Comparison of ENCODE assay signal across 1 cellular context in the genomic region with DNA sequence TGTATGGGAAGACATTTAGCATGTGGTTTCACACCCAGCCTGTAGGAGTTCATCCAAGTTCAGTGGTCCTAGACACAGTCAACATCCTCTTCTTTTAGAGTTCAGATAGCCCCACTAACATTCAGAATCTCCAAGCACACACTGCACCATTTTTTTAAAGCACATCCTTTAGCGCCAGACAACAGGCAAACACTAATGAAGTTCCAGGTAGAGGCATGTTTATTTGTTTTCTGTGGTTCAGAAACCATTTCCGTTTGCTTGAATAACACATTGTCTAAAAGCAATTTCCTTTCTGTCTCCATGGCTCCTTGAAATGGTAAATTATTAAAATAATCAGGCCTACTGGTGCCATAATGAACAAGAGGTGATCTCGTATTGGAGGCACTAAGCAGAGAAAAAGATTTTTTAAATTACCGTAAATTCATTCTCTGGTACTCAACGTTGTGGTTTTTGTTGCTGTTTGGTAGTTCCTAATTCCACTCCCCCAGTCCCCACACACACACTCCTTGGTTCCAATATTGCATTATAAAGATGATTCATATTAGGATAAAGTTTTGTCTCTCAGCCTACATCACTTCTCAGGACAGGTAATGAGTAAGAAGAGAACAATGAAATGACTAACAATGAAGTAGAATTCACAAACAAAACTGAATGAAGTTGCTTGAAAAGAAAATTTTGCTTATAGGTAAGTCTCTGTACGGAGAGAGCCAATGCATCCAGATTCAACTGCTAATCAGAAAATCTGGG.
TF ChIP-seq lines count a peak whose summit lies in the region.

No MANE protein-coding gene starts in this region.

TF ChIP-seq in IMR-90, 13 proteins besides CTCF, POLR2A, EP300 and RAD21:
- TF ChIP-seq RFX5 (IDR thresholded peaks at IDR 0.05; ENCODE audit: low read depth, low read length) (no peak), MAFK (IDR thresholded peaks at IDR 0.05; ENCODE audit: low read depth, low read length) (no peak), MXI1 (IDR thresholded peaks at IDR 0.05; ENCODE audit: borderline replicate concordance, low read depth, low read length) (no peak), FOS (IDR thresholded peaks at IDR 0.05; ENCODE audit: low read depth, low read length) (no peak), CEBPB (IDR thresholded peaks at IDR 0.05; ENCODE audit: low read depth, low read length) (no peak), BHLHE40 (IDR thresholded peaks at IDR 0.05; ENCODE audit: low read depth, low read length) (no peak), MAZ (IDR thresholded peaks at IDR 0.05; ENCODE audit: borderline replicate concordance, low read depth, low read length) (no peak), SMC3 (IDR thresholded peaks at IDR 0.05; ENCODE audit: low read depth, low read length) (no peak), CHD1 (IDR thresholded peaks at IDR 0.05; ENCODE audit: low read depth, low read length) (no peak), RCOR1 (IDR thresholded peaks at IDR 0.05; ENCODE audit: insufficient replicate concordance, low read length) (no peak), NFE2L2 (IDR thresholded peaks at IDR 0.05; ENCODE audit: low read depth, low read length) (no peak)
- TF ChIP-seq, protein P1, sequence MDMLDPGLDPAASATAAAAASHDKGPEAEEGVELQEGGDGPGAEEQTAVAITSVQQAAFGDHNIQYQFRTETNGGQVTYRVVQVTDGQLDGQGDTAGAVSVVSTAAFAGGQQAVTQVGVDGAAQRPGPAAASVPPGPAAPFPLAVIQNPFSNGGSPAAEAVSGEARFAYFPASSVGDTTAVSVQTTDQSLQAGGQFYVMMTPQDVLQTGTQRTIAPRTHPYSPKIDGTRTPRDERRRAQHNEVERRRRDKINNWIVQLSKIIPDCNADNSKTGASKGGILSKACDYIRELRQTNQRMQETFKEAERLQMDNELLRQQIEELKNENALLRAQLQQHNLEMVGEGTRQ (IDR thresholded peaks at IDR 0.05; ENCODE audit: low read depth, low read length), result no peak
- TF ChIP-seq, protein P2, sequence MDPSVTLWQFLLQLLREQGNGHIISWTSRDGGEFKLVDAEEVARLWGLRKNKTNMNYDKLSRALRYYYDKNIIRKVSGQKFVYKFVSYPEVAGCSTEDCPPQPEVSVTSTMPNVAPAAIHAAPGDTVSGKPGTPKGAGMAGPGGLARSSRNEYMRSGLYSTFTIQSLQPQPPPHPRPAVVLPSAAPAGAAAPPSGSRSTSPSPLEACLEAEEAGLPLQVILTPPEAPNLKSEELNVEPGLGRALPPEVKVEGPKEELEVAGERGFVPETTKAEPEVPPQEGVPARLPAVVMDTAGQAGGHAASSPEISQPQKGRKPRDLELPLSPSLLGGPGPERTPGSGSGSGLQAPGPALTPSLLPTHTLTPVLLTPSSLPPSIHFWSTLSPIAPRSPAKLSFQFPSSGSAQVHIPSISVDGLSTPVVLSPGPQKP (IDR thresholded peaks at IDR 0.05; ENCODE audit: borderline replicate concordance, low read depth, low read length), result no peak
